Comparison of ENCODE assay signal across 8 cellular contexts in the genomic region with DNA sequence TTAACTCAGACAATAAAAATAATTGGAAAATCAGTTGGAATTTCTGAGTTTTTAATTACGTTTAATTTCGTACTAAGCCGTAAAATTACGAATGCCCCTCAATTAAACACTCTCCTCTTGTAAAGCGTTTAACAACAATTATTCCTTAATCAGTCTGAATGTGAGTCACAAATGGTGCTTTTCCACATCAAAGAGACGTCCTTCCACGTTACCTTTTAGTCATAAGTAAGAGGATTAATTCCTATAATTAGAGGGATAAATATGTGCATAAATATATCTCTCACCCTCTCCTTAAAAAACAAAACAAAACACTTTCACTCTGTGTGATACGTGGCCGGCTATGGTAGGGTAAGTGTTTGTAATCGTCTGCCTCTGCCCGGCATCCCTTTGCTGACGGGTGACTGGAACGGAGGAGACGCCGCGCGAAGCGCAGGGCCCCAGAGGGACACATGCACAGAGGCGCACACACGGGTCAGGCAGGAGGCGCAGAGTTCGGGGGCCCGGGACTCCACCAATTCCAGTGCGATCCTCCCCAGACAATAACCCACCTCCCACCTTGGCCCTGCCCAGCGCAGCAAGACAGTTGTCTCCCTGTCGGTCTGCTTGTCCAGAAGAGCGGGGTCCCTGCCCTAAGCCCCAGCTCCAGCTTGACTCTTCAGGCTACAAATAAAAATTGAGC. TPM values are rescaled to one million over a fixed set of nuclear protein-coding genes. Genes with fewer than 3 reads are reported as not detected.
DNase-seq lines count a peak whose midpoint lies in the region; ATAC-seq and TF ChIP-seq lines count a peak whose summit lies in the region.

No MANE protein-coding gene starts in this region.

- in situ Hi-C loops in GM13976 (cut with MboI; ENCODE audit: low sequenced_read_pairs, unreplicated experiment), result loop anchor here (10.0 to 25.0 kb wide), 2 partner anchors 225 to 1598 kb away; no protein-coding TSS in a partner anchor

- peaks cover 53% of the 10 kb centered on the region for H3K27me3 ChIP-seq in left ventricle myocardium inferior (ENCODE audit: low read depth)

- intact Hi-C loops in left ventricle myocardium inferior (cut with micrococcal nuclease), result loop anchor here (5.0 kb wide), 1 partner anchor 228 kb away; no protein-coding TSS in a partner anchor

- H3K4me1 ChIP-seq in left ventricle myocardium inferior, result peaks cover 23% of the 10 kb centered on the region

- H3K9me3 ChIP-seq in left ventricle myocardium inferior (replicated peaks), result no peaks in the 10 kb centered on the region

- no peak for TF ChIP-seq CTCF in GM12865 (IDR thresholded peaks at IDR 0.05; ENCODE audit: insufficient read depth, low read depth, low read length, missing control alignments)
- no peak for TF ChIP-seq CTCF in left ventricle myocardium inferior (IDR thresholded peaks at IDR 0.05; ENCODE audit: borderline replicate concordance)
- no peak for TF ChIP-seq CTCF in progenitor cell of endocrine pancreas (IDR thresholded peaks at IDR 0.05; ENCODE audit: unreplicated experiment)
- TF ChIP-seq CTCF in GM13976 (IDR thresholded peaks at IDR 0.05; ENCODE audit: borderline replicate concordance, control extremely low read depth, extremely low read depth, insufficient read depth, missing control alignments), result no peak

- DNase-seq in GM12865 (ENCODE audit: low read depth) (no peak), left ventricle myocardium inferior (peak; percentile 61), progenitor cell of endocrine pancreas (ENCODE audit: low spot score, unreplicated experiment) (no peak), OCI-M2 (lab: John Stamatoyannopoulos, UW; ENCODE audit: unreplicated experiment) (no peak), GM13976 (ENCODE audit: low spot score) (no peak)
- no peak for DNase-seq in activated naive CD8-positive, alpha-beta T cell treated with anti-CD3 and anti-CD28 coated beads, Interleukin-2, amount 10 ng/mL, durations not matched to agents 7 days and 5 days
- DNase-seq in activated T-cell treated with anti-CD3 and anti-CD28 coated beads, Interleukin-2, amount 50 U/mL, for 1 hour, result no peak

- H3K27ac ChIP-seq in left ventricle myocardium inferior (replicated peaks), result peak overlapping the region; percentile 97

- no peak for ATAC-seq in activated naive CD8-positive, alpha-beta T cell treated with anti-CD3 and anti-CD28 coated beads, Interleukin-2, amount 10 ng/mL, durations not matched to agents 7 days and 5 days (ENCODE audit: low read depth)
- no peak for ATAC-seq in GM19467 (IDR thresholded peaks at IDR 0.05; ENCODE audit: unreplicated experiment)

- no peaks in the 10 kb centered on the region for H3K36me3 Mint-ChIP-seq in activated naive CD8-positive, alpha-beta T cell treated with anti-CD3 and anti-CD28 coated beads, Interleukin-2, amount 10 ng/mL, durations not matched to agents 7 days and 5 days
- H3K36me3 Mint-ChIP-seq in progenitor cell of endocrine pancreas (ENCODE audit: insufficient read depth), result no peaks in the 10 kb centered on the region

- H3K4me1 Mint-ChIP-seq in activated naive CD8-positive, alpha-beta T cell treated with anti-CD3 and anti-CD28 coated beads, Interleukin-2, amount 10 ng/mL, durations not matched to agents 7 days and 5 days, result peaks cover 7% of the 10 kb centered on the region
- H3K4me1 Mint-ChIP-seq in progenitor cell of endocrine pancreas (ENCODE audit: low read depth), result peaks cover 68% of the 10 kb centered on the region

- POLR2A ChIA-PET in activated naive CD8-positive, alpha-beta T cell treated with anti-CD3 and anti-CD28 coated beads, Interleukin-2, amount 10 ng/mL, durations not matched to agents 7 days and 5 days (lab: Charles Lee), result no interaction called here

- H3K9me3 Mint-ChIP-seq in activated naive CD8-positive, alpha-beta T cell treated with anti-CD3 and anti-CD28 coated beads, Interleukin-2, amount 10 ng/mL, durations not matched to agents 7 days and 5 days, result peaks cover 2% of the 10 kb centered on the region
- H3K9me3 Mint-ChIP-seq in progenitor cell of endocrine pancreas (ENCODE audit: low read depth), result no peaks in the 10 kb centered on the region

- H3K4me3 ChIP-seq in GM12865 (ENCODE audit: low read depth, low read length) (peak overlapping the region; percentile 48), left ventricle myocardium inferior (peak overlapping the region; percentile 66)

- peak overlapping the region; percentile 37 for H3K4me3 Mint-ChIP-seq in activated naive CD8-positive, alpha-beta T cell treated with anti-CD3 and anti-CD28 coated beads, Interleukin-2, amount 10 ng/mL, durations not matched to agents 7 days and 5 days
- H3K4me3 Mint-ChIP-seq in progenitor cell of endocrine pancreas (ENCODE audit: low read depth), result peak overlapping the region; percentile 79

- H3K36me3 ChIP-seq in left ventricle myocardium inferior, result no peaks in the 10 kb centered on the region

- H3K27ac Mint-ChIP-seq in activated naive CD8-positive, alpha-beta T cell treated with anti-CD3 and anti-CD28 coated beads, Interleukin-2, amount 10 ng/mL, durations not matched to agents 7 days and 5 days, result no peak overlapping the region
- peak overlapping the region; percentile 92 for H3K27ac Mint-ChIP-seq in progenitor cell of endocrine pancreas

- H3K27me3 Mint-ChIP-seq in activated naive CD8-positive, alpha-beta T cell treated with anti-CD3 and anti-CD28 coated beads, Interleukin-2, amount 10 ng/mL, durations not matched to agents 7 days and 5 days, result peaks cover 78% of the 10 kb centered on the region
- H3K27me3 Mint-ChIP-seq in progenitor cell of endocrine pancreas, result no peaks in the 10 kb centered on the region

RNA-seq across cellular contexts. Expression of gene MEIS2, which starts 9.7 kb away (rescaled TPM):
- not detected for total RNA-seq in activated naive CD8-positive, alpha-beta T cell treated with anti-CD3 and anti-CD28 coated beads, Interleukin-2, amount 10 ng/mL, durations not matched to agents 7 days and 5 days
- 36.0 TPM for total RNA-seq in left ventricle myocardium inferior
- total RNA-seq in progenitor cell of endocrine pancreas, result 133 and 143 TPM in 2 replicates

Comparison
In these comparisons a context has a peak if more than half of its experiments do, and no peak if none do; other contexts are left out.
1. RNA of gene MEIS2, which starts 9.7 kb away (total RNA-seq): 133 to 143 TPM in progenitor cell of endocrine pancreas and 36.0 TPM in left ventricle myocardium inferior (single experiment); not detected in activated naive CD8-positive, alpha-beta T cell treated with anti-CD3 and anti-CD28 coated beads, Interleukin-2, amount 10 ng/mL, durations not matched to agents 7 days and 5 days; every median in the first group is over 10 times any median in the second.